In genomic region chr4:6783111-6783981, GRCh38 we compare ENCODE assay signal across 1 cellular context.
TF ChIP-seq lines count a peak whose summit lies in the region.

No MANE protein-coding gene starts in this region.

TF ChIP-seq in HepG2, 621 proteins besides CTCF, POLR2A, EP300 and RAD21 (continued from another document and continues in another):
- TF ChIP-seq, protein P1, sequence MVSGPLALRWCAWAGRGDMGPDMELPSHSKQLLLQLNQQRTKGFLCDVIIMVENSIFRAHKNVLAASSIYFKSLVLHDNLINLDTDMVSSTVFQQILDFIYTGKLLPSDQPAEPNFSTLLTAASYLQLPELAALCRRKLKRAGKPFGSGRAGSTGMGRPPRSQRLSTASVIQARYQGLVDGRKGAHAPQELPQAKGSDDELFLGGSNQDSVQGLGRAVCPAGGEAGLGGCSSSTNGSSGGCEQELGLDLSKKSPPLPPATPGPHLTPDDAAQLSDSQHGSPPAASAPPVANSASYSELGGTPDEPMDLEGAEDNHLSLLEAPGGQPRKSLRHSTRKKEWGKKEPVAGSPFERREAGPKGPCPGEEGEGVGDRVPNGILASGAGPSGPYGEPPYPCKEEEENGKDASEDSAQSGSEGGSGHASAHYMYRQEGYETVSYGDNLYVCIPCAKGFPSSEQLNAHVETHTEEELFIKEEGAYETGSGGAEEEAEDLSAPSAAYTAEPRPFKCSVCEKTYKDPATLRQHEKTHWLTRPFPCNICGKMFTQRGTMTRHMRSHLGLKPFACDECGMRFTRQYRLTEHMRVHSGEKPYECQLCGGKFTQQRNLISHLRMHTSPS (CRISPR knock-in tag; IDR thresholded peaks at IDR 0.05; ENCODE audit: low read depth): no peak
- TF ChIP-seq ZNF746 (CRISPR knock-in tag; IDR thresholded peaks at IDR 0.05): 0 out of 2 replicates have a peak, but pooled peaks have one; percentile 21
- no peak for TF ChIP-seq HNF4A (CRISPR knock-in tag; IDR thresholded peaks at IDR 0.05)
- TF ChIP-seq ZNF567 (CRISPR knock-in tag; IDR thresholded peaks at IDR 0.05; ENCODE audit: borderline replicate concordance): no peak
- TF ChIP-seq ZFP36 (IDR thresholded peaks at IDR 0.05; ENCODE audit: borderline replicate concordance, low read depth, low read length, partially characterized antibody): no peak
- TF ChIP-seq, protein P2, sequence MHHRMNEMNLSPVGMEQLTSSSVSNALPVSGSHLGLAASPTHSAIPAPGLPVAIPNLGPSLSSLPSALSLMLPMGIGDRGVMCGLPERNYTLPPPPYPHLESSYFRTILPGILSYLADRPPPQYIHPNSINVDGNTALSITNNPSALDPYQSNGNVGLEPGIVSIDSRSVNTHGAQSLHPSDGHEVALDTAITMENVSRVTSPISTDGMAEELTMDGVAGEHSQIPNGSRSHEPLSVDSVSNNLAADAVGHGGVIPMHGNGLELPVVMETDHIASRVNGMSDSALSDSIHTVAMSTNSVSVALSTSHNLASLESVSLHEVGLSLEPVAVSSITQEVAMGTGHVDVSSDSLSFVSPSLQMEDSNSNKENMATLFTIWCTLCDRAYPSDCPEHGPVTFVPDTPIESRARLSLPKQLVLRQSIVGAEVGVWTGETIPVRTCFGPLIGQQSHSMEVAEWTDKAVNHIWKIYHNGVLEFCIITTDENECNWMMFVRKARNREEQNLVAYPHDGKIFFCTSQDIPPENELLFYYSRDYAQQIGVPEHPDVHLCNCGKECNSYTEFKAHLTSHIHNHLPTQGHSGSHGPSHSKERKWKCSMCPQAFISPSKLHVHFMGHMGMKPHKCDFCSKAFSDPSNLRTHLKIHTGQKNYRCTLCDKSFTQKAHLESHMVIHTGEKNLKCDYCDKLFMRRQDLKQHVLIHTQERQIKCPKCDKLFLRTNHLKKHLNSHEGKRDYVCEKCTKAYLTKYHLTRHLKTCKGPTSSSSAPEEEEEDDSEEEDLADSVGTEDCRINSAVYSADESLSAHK (CRISPR knock-in tag; IDR thresholded peaks at IDR 0.05; ENCODE audit: borderline replicate concordance): no peak
- TF ChIP-seq TP53 (CRISPR knock-in tag; conservative IDR thresholded peaks at IDR 0.05): no peak
- no peak for TF ChIP-seq RFXAP (CRISPR knock-in tag; IDR thresholded peaks at IDR 0.05; ENCODE audit: borderline replicate concordance)
- peak; percentile 27; the same call in 1 of the 2 replicates for TF ChIP-seq ZFY (CRISPR knock-in tag; IDR thresholded peaks at IDR 0.05)
- TF ChIP-seq ZNF224 (CRISPR knock-in tag; IDR thresholded peaks at IDR 0.05): no peak
- no peak for TF ChIP-seq SNRNP70 (IDR thresholded peaks at IDR 0.05; ENCODE audit: low read depth, low read length)
- peak; percentile 16 for TF ChIP-seq MYC (CRISPR knock-in tag; IDR thresholded peaks at IDR 0.05; ENCODE audit: borderline replicate concordance)
- no peak for TF ChIP-seq JUN (CRISPR knock-in tag; IDR thresholded peaks at IDR 0.05)
- TF ChIP-seq KAT7 (CRISPR knock-in tag; IDR thresholded peaks at IDR 0.05; ENCODE audit: borderline replicate concordance): peak; percentile 59; the same call in 1 of the 2 replicates
- TF ChIP-seq, protein P3, sequence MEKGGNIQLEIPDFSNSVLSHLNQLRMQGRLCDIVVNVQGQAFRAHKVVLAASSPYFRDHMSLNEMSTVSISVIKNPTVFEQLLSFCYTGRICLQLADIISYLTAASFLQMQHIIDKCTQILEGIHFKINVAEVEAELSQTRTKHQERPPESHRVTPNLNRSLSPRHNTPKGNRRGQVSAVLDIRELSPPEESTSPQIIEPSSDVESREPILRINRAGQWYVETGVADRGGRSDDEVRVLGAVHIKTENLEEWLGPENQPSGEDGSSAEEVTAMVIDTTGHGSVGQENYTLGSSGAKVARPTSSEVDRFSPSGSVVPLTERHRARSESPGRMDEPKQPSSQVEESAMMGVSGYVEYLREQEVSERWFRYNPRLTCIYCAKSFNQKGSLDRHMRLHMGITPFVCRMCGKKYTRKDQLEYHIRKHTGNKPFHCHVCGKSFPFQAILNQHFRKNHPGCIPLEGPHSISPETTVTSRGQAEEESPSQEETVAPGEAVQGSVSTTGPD (CRISPR knock-in tag; IDR thresholded peaks at IDR 0.05): no peak
- TF ChIP-seq ZNF776 (CRISPR knock-in tag; IDR thresholded peaks at IDR 0.05): 0 out of 2 replicates have a peak, but pooled peaks have one; percentile 27
- TF ChIP-seq ZNF562 (CRISPR knock-in tag; IDR thresholded peaks at IDR 0.05; ENCODE audit: borderline replicate concordance): no peak
- TF ChIP-seq JARID2 (CRISPR knock-in tag; IDR thresholded peaks at IDR 0.05; ENCODE audit: insufficient replicate concordance): peak; percentile 69
- no peak for TF ChIP-seq ZNF296 (CRISPR knock-in tag; conservative IDR thresholded peaks at IDR 0.05)
- TF ChIP-seq NCOA1 (CRISPR knock-in tag; IDR thresholded peaks at IDR 0.05): no peak
- no peak for TF ChIP-seq RFXANK (CRISPR knock-in tag; IDR thresholded peaks at IDR 0.05)
- TF ChIP-seq, protein P4, sequence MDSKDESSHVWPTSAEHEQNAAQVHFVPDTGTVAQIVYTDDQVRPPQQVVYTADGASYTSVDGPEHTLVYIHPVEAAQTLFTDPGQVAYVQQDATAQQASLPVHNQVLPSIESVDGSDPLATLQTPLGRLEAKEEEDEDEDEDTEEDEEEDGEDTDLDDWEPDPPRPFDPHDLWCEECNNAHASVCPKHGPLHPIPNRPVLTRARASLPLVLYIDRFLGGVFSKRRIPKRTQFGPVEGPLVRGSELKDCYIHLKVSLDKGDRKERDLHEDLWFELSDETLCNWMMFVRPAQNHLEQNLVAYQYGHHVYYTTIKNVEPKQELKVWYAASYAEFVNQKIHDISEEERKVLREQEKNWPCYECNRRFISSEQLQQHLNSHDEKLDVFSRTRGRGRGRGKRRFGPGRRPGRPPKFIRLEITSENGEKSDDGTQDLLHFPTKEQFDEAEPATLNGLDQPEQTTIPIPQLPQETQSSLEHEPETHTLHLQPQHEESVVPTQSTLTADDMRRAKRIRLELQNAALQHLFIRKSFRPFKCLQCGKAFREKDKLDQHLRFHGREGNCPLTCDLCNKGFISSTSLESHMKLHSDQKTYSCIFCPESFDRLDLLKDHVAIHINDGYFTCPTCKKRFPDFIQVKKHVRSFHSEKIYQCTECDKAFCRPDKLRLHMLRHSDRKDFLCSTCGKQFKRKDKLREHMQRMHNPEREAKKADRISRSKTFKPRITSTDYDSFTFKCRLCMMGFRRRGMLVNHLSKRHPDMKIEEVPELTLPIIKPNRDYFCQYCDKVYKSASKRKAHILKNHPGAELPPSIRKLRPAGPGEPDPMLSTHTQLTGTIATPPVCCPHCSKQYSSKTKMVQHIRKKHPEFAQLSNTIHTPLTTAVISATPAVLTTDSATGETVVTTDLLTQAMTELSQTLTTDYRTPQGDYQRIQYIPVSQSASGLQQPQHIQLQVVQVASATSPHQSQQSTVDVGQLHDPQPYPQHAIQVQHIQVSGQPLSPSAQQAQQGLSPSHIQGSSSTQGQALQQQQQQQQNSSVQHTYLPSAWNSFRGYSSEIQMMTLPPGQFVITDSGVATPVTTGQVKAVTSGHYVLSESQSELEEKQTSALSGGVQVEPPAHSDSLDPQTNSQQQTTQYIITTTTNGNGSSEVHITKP (CRISPR knock-in tag; IDR thresholded peaks at IDR 0.05; ENCODE audit: low read depth): no peak
- TF ChIP-seq ZNF317 (CRISPR knock-in tag; IDR thresholded peaks at IDR 0.05): no peak; the same call in 1 of the 2 replicates
- TF ChIP-seq TRIM24 (CRISPR knock-in tag; IDR thresholded peaks at IDR 0.05): no peak
- TF ChIP-seq, protein P5, sequence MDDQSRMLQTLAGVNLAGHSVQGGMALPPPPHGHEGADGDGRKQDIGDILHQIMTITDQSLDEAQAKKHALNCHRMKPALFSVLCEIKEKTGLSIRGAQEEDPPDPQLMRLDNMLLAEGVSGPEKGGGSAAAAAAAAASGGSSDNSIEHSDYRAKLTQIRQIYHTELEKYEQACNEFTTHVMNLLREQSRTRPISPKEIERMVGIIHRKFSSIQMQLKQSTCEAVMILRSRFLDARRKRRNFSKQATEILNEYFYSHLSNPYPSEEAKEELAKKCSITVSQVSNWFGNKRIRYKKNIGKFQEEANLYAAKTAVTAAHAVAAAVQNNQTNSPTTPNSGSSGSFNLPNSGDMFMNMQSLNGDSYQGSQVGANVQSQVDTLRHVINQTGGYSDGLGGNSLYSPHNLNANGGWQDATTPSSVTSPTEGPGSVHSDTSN (CRISPR knock-in tag; IDR thresholded peaks at IDR 0.05; ENCODE audit: borderline replicate concordance): no peak
- TF ChIP-seq, protein P6, sequence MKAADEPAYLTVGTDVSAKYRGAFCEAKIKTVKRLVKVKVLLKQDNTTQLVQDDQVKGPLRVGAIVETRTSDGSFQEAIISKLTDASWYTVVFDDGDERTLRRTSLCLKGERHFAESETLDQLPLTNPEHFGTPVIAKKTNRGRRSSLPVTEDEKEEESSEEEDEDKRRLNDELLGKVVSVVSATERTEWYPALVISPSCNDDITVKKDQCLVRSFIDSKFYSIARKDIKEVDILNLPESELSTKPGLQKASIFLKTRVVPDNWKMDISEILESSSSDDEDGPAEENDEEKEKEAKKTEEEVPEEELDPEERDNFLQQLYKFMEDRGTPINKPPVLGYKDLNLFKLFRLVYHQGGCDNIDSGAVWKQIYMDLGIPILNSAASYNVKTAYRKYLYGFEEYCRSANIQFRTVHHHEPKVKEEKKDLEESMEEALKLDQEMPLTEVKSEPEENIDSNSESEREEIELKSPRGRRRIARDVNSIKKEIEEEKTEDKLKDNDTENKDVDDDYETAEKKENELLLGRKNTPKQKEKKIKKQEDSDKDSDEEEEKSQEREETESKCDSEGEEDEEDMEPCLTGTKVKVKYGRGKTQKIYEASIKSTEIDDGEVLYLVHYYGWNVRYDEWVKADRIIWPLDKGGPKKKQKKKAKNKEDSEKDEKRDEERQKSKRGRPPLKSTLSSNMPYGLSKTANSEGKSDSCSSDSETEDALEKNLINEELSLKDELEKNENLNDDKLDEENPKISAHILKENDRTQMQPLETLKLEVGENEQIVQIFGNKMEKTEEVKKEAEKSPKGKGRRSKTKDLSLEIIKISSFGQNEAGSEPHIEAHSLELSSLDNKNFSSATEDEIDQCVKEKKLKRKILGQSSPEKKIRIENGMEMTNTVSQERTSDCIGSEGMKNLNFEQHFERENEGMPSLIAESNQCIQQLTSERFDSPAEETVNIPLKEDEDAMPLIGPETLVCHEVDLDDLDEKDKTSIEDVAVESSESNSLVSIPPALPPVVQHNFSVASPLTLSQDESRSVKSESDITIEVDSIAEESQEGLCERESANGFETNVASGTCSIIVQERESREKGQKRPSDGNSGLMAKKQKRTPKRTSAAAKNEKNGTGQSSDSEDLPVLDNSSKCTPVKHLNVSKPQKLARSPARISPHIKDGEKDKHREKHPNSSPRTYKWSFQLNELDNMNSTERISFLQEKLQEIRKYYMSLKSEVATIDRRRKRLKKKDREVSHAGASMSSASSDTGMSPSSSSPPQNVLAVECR (CRISPR knock-in tag; IDR thresholded peaks at IDR 0.05; ENCODE audit: borderline replicate concordance): peak; percentile 77
- TF ChIP-seq DR1 (CRISPR knock-in tag; IDR thresholded peaks at IDR 0.05): no peak
- no peak for TF ChIP-seq ATF3 (CRISPR knock-in tag; IDR thresholded peaks at IDR 0.05)
- TF ChIP-seq PHB2 (IDR thresholded peaks at IDR 0.05; ENCODE audit: partially characterized antibody): no peak
- peak; percentile 52; the same call in 1 of the 2 replicates for TF ChIP-seq ZNF83 (CRISPR knock-in tag; IDR thresholded peaks at IDR 0.05; ENCODE audit: borderline replicate concordance)
- TF ChIP-seq ZNF646 (CRISPR knock-in tag; IDR thresholded peaks at IDR 0.05): no peak
